In genomic region chr16:57042157-57043111, GRCh38 we compare ENCODE assay signal across 8 cellular contexts.
DNase-seq lines count a peak whose midpoint lies in the region; ATAC-seq lines count a peak whose summit lies in the region.

No MANE protein-coding gene starts in this region.

- ATAC-seq in GM19351 (IDR thresholded peaks at IDR 0.05; ENCODE audit: unreplicated experiment): peak; percentile 76
- ATAC-seq in HG03439 (IDR thresholded peaks at IDR 0.05; ENCODE audit: unreplicated experiment): peak; percentile 68

- DNase-seq in activated CD4-positive, alpha-beta T cell treated with anti-CD3 and anti-CD28 coated beads, Interleukin-2, amount 50 U/mL, for 24 hours (ENCODE audit: low read depth in 1 of 2, low spot score in 1 of 2): peak; percentile 58 to 89
- DNase-seq in germinal center (ENCODE audit: low spot score) (peak; percentile 84), retina (no peak), LoVo (ENCODE audit: low spot score) (no peak), hepatic stellate cell (ENCODE audit: low spot score) (no peak)
- DNase-seq in stimulated activated naive CD4-positive, alpha-beta T cell treated with Interleukin-2 at 50 U/mL for 16 hours (lab: John Stamatoyannopoulos, UW): peak; percentile 87

Comparison
In these comparisons a context has a peak if more than half of its experiments do, and no peak if none do; other contexts are left out.
1. DNase-seq: peak in activated CD4-positive, alpha-beta T cell treated with anti-CD3 and anti-CD28 coated beads, Interleukin-2, amount 50 U/mL, for 24 hours (2 of 2), germinal center (single experiment) and stimulated activated naive CD4-positive, alpha-beta T cell treated with Interleukin-2 at 50 U/mL for 16 hours (single experiment); none in retina (single experiment), LoVo (single experiment) and hepatic stellate cell (single experiment).